Comparison of ENCODE assay signal across 8 cellular contexts in genomic region chr3:187679638-187680396, GRCh38. TPM values are rescaled to one million over a fixed set of nuclear protein-coding genes. Genes with fewer than 3 reads are reported as not detected.
DNase-seq lines count a peak whose midpoint lies in the region; ATAC-seq lines count a peak whose summit lies in the region.

No MANE protein-coding gene starts in this region.

- DNase-seq in GDM1 (lab: John Stamatoyannopoulos, UW), result peak; percentile 26
- peak; percentile 54 for DNase-seq in NCI-H226
- DNase-seq in activated CD4-positive, CD25-positive, alpha-beta regulatory T cell treated with anti-CD3 and anti-CD28 coated beads, Interleukin-2, amount 50 U/mL, for 16 hours (ENCODE audit: low read depth, low spot score), result peak; percentile 27
- peak; percentile 50 for DNase-seq in cerebellum (ENCODE audit: low spot score)
- peak; percentile 80 for DNase-seq in left lobe of liver (ENCODE audit: low spot score)
- DNase-seq in stimulated activated CD4-positive, alpha-beta T cell treated with anti-CD3 and anti-CD28 coated beads, Interleukin-4, amount 100 ng/mL, for 4 hours, result peak; percentile 44 to 63

- peak; percentile 74 for ATAC-seq in HG02981 (IDR thresholded peaks at IDR 0.05; ENCODE audit: unreplicated experiment)
- peak; percentile 100 for ATAC-seq in left lobe of liver
- no peak for ATAC-seq in GM19328 (IDR thresholded peaks at IDR 0.05; ENCODE audit: unreplicated experiment)

RNA-seq across cellular contexts. Expression of gene SST, which starts 9.6 kb away (rescaled TPM):
- total RNA-seq in cerebellum (10.0 TPM), left lobe of liver (not detected)

RNA-seq across cellular contexts. Expression of gene RTP2, which starts 22.5 kb away (rescaled TPM):
- total RNA-seq in cerebellum, result not detected
- total RNA-seq in left lobe of liver, result not detected

Comparison
In these comparisons a context has a peak if more than half of its experiments do, and no peak if none do; other contexts are left out.
1. DNase-seq: peak in every context shown above with its lines; median percentile 80 in left lobe of liver; 54 in NCI-H226; 54 in stimulated activated CD4-positive, alpha-beta T cell treated with anti-CD3 and anti-CD28 coated beads, Interleukin-4, amount 100 ng/mL, for 4 hours; 50 in cerebellum; 27 in activated CD4-positive, CD25-positive, alpha-beta regulatory T cell treated with anti-CD3 and anti-CD28 coated beads, Interleukin-2, amount 50 U/mL, for 16 hours; 26 in GDM1.
2. RNA of gene SST, which starts 9.6 kb away (total RNA-seq): 10.0 TPM in cerebellum (single experiment); not detected in left lobe of liver (single experiment); every median in the first group is over 10 times any median in the second.